ENCODE assay signal across 19 cellular contexts in genomic region chr15:68085052-68085451, GRCh38. TPM values are rescaled to one million over a fixed set of nuclear protein-coding genes. Genes with fewer than 3 reads are reported as not detected.
A peak's percentile ranks its signal among the peaks of the same experiment; 100 is the strongest.
DNase-seq lines count a peak whose midpoint lies in the region; ATAC-seq and TF ChIP-seq lines count a peak whose summit lies in the region.
"Had no signal": no experiment of that assay in that cellular context is flagged by ENCODE, and none has a peak within 500 bp of the region (broad histone marks: within the 10 kb centered on the region; RNA-seq: fewer than 3 reads in every experiment).

No MANE protein-coding gene starts in this region.

- no peaks in the 10 kb centered on the region for H3K9me3 ChIP-seq in CD4-positive, alpha-beta T cell (ENCODE audit: control insufficient read depth, low read length)
- H3K9me3 ChIP-seq in HUES48 (ENCODE audit: control insufficient read depth, insufficient read depth, low read length) (no peaks in the 10 kb centered on the region), SJCRH30 (replicated peaks) (0 out of 2 replicates have a peak, but pooled peaks cover 2% of the 10 kb centered on the region), HAP-1 (no peaks in the 10 kb centered on the region)
- H3K9me3 ChIP-seq: SK-N-SH had no signal

- DNase-seq in CD4-positive, alpha-beta T cell = no peak
- no peak for DNase-seq in central memory CD8-positive, alpha-beta T cell (ENCODE audit: low spot score in 2 of 2)
- peak; percentile 25 for DNase-seq in iris pigment epithelial cell (ENCODE audit: low read depth)
- no peak for DNase-seq in NOMO-1 treated with DMSO at 0.1 percent for 48 hours (lab: John Stamatoyannopoulos, UW; ENCODE audit: unreplicated experiment)
- DNase-seq in SJCRH30 = no peak
- DNase-seq in HAP-1 (ENCODE audit: low spot score in 2 of 2) = no peak
- DNase-seq: ACHN; Calu3; GOT3; Karpas-422; NCI-H1436 treated with DMSO at 0.1 percent for 48 hours; NCI-H2029; NCI-H2171; NK-92 treated with Interleukin-12 subunit alpha and Interleukin-12 subunit beta, amount 100 ng/mL, for 24 hours; SK-N-SH; T-helper 1 cell had no signal

- POLR2A ChIA-PET in CD4-positive, alpha-beta T cell (lab: Charles Lee) = interaction anchor here (1.8 kb wide), 1 partner anchor 31 kb away, joined by 10 read pairs; the partner anchor contains the start of gene PIAS1

- H3K4me1 ChIP-seq in HUES48 (ENCODE audit: control insufficient read depth, insufficient read depth, low read length) (peaks cover 39% of the 10 kb centered on the region), SJCRH30 (no peaks in the 10 kb centered on the region), HAP-1 (peaks cover 28% of the 10 kb centered on the region)

- intact Hi-C loops in CD4-positive, alpha-beta T cell (cut with DNase I, micrococcal nuclease) = no loop called here

- no peaks in the 10 kb centered on the region for H3K27me3 ChIP-seq in CD4-positive, alpha-beta T cell (ENCODE audit: control insufficient read depth, insufficient read depth, low read length)
- no peaks in the 10 kb centered on the region for H3K27me3 ChIP-seq in HUES48 (ENCODE audit: control insufficient read depth, insufficient read depth, low read length)
- no peaks in the 10 kb centered on the region for H3K27me3 ChIP-seq in SJCRH30
- no peaks in the 10 kb centered on the region for H3K27me3 ChIP-seq in HAP-1 (ENCODE audit: low read depth)

- CTCF ChIA-PET in CD4-positive, alpha-beta T cell (lab: Charles Lee) = interaction anchor here (1.8 kb wide), 1 partner anchor 15 kb away, joined by 4 read pairs; no protein-coding TSS in a partner anchor

- H3K36me3 ChIP-seq in HUES48 (ENCODE audit: control insufficient read depth, insufficient read depth, low read length) = peaks cover 20% of the 10 kb centered on the region
- peaks cover 21% of the 10 kb centered on the region for H3K36me3 ChIP-seq in SJCRH30
- H3K36me3 ChIP-seq in HAP-1 (replicated peaks) = peaks cover 12% of the 10 kb centered on the region

- no peak overlapping the region for H3K4me3 ChIP-seq in HUES48 (ENCODE audit: low read depth, low read length)
- H3K4me3 ChIP-seq in SJCRH30 = no peak overlapping the region
- no peak overlapping the region for H3K4me3 ChIP-seq in HAP-1

- no peak for TF ChIP-seq CTCF in CD4-positive, alpha-beta T cell (IDR thresholded peaks at IDR 0.05)

- no peak overlapping the region for H3K4me3 Mint-ChIP-seq in CD4-positive, alpha-beta T cell
- H3K4me3 Mint-ChIP-seq in central memory CD8-positive, alpha-beta T cell = no peak overlapping the region

- no peaks in the 10 kb centered on the region for H3K9me3 Mint-ChIP-seq in CD4-positive, alpha-beta T cell
- no peaks in the 10 kb centered on the region for H3K9me3 Mint-ChIP-seq in central memory CD8-positive, alpha-beta T cell

- H3K9ac ChIP-seq in HUES48 (ENCODE audit: low read depth, low read length) = no peak overlapping the region
- H3K9ac ChIP-seq: SK-N-SH had no signal

- peaks cover 50% of the 10 kb centered on the region for H3K36me3 Mint-ChIP-seq in CD4-positive, alpha-beta T cell (ENCODE audit: low read depth)
- H3K36me3 Mint-ChIP-seq in central memory CD8-positive, alpha-beta T cell (ENCODE audit: insufficient read depth) = peaks cover 21% of the 10 kb centered on the region

- no peak for ATAC-seq in CD4-positive, alpha-beta T cell (ENCODE audit: poor library complexity)
- ATAC-seq in central memory CD8-positive, alpha-beta T cell (replicated peaks; ENCODE audit: extremely low read depth, poor library complexity, severe bottlenecking) = no peak
- ATAC-seq in GM18858 (IDR thresholded peaks at IDR 0.05; ENCODE audit: unreplicated experiment) = no peak
- ATAC-seq: Right ventricle myocardium inferior had no signal

- in situ Hi-C loops in HAP-1 (cut with MboI; ENCODE audit: low sequenced_read_pairs) = no loop called here

- no peak overlapping the region for H3K27ac ChIP-seq in CD4-positive, alpha-beta T cell (ENCODE audit: low read depth, low read length)
- H3K27ac ChIP-seq in HUES48 (ENCODE audit: low read depth, low read length) (peak overlapping the region; percentile 12), SJCRH30 (no peak overlapping the region)

- H3K27ac Mint-ChIP-seq in CD4-positive, alpha-beta T cell = peak overlapping the region; percentile 12
- peak overlapping the region; percentile 3 for H3K27ac Mint-ChIP-seq in central memory CD8-positive, alpha-beta T cell (ENCODE audit: low read depth)

- H3K27me3 Mint-ChIP-seq in CD4-positive, alpha-beta T cell = no peaks in the 10 kb centered on the region
- H3K27me3 Mint-ChIP-seq in central memory CD8-positive, alpha-beta T cell = no peaks in the 10 kb centered on the region

- peaks cover 83% of the 10 kb centered on the region for H3K4me1 Mint-ChIP-seq in CD4-positive, alpha-beta T cell (ENCODE audit: low read depth)
- peaks cover 49% of the 10 kb centered on the region for H3K4me1 Mint-ChIP-seq in central memory CD8-positive, alpha-beta T cell

RNA-seq across cellular contexts. Expression of gene PIAS1, which starts 30.9 kb away (rescaled TPM):
- 10 to 100 TPM; 73.1 to 74.8 TPM for total RNA-seq in CD4-positive, alpha-beta T cell
- 56.7 and 70.7 TPM in 2 replicates for total RNA-seq in SJCRH30 (2014; rRNA removed; shearing (Covaris generic))
